ENCODE assay signal across 11 cellular contexts in genomic region chr5:88676637-88677481, GRCh38.
DNase-seq lines count a peak whose midpoint lies in the region; ATAC-seq and TF ChIP-seq lines count a peak whose summit lies in the region.
"Had no signal": no experiment of that assay in that cellular context is flagged by ENCODE, and none has a peak within 500 bp of the region (broad histone marks: within the 10 kb centered on the region; RNA-seq: fewer than 3 reads in every experiment).

No MANE protein-coding gene starts in this region.

- TF ChIP-seq POLR2A in esophagus squamous epithelium (IDR thresholded peaks at IDR 0.05), result no peak

- H3K36me3 ChIP-seq in WERI-Rb-1 (no peaks in the 10 kb centered on the region; the same call in 1 of the 2 replicates), esophagus squamous epithelium (no peaks in the 10 kb centered on the region)
- H3K36me3 ChIP-seq: vagina had no signal

- peaks cover 0 to 43% (median 8%) of the 10 kb centered on the region in 6 donors for H3K9me3 Mint-ChIP-seq in immature natural killer cell

- DNase-seq in GM12865 (ENCODE audit: low read depth) (no peak), WERI-Rb-1 (no peak), immature natural killer cell (no peak), middle frontal gyrus (ENCODE audit: extremely low spot score, low spot score) (no peak), G401 (ENCODE audit: low spot score) (no peak), esophagus squamous epithelium (lab: John Stamatoyannopoulos, UW) (no peak)

- H3K27me3 Mint-ChIP-seq in immature natural killer cell (ENCODE audit: low read depth in 3 of 3), result peaks cover 66 to 88% (median 71%) of the 10 kb centered on the region in 3 donors

- no peak overlapping the region for H3K27ac Mint-ChIP-seq in immature natural killer cell
- H3K27ac Mint-ChIP-seq: CD14-positive monocyte had no signal

- peak overlapping the region; percentile 59 for H3K4me3 ChIP-seq in GM12865 (ENCODE audit: low read depth, low read length)
- peak overlapping the region; percentile 80 for H3K4me3 ChIP-seq in WERI-Rb-1 (ENCODE audit: low read depth, low read length)
- H3K4me3 ChIP-seq in esophagus squamous epithelium, result no peak overlapping the region

- WGBS in esophagus squamous epithelium, 2 donors, result 24 to 28% methylated on average over 8 of the region's 8 CpGs

- peaks cover 35 to 42% of the 10 kb centered on the region in 2 donors for H3K4me1 Mint-ChIP-seq in immature natural killer cell

- no peak for ATAC-seq in HG03095 (IDR thresholded peaks at IDR 0.05; ENCODE audit: unreplicated experiment)
- ATAC-seq: Right ventricle myocardium inferior had no signal

- H3K27me3 ChIP-seq in WERI-Rb-1 (ENCODE audit: insufficient read depth, low read depth, severe bottlenecking), result no peaks in the 10 kb centered on the region
- H3K27me3 ChIP-seq in esophagus squamous epithelium, result peaks cover 10 to 100% (median 75%) of the 10 kb centered on the region in 4 donors

- peak overlapping the region; percentile 46 to 63 (median 58) for H3K4me3 Mint-ChIP-seq in immature natural killer cell

- in situ Hi-C loops in G401 (cut with HindIII; ENCODE audit: low sequenced_read_pairs), result loop anchor here (25.0 kb wide), 1 partner anchor 540 kb away; no protein-coding TSS in a partner anchor

- H3K27ac ChIP-seq in 22Rv1 (peak overlapping the region; percentile 77), WERI-Rb-1 (peak overlapping the region; percentile 95), esophagus squamous epithelium (no peak overlapping the region)

- H3K4me1 ChIP-seq in esophagus squamous epithelium, result peaks cover 17 to 54% (median 26%) of the 10 kb centered on the region in 3 donors

- H3K36me3 Mint-ChIP-seq in immature natural killer cell, result no peaks in the 10 kb centered on the region

- H3K9me3 ChIP-seq in WERI-Rb-1 (ENCODE audit: severe bottlenecking) (no peaks in the 10 kb centered on the region), esophagus squamous epithelium (no peaks in the 10 kb centered on the region)
- H3K9me3 ChIP-seq: vagina had no signal

- TF ChIP-seq CTCF in 22Rv1 (IDR thresholded peaks at IDR 0.05) (no peak), GM12865 (IDR thresholded peaks at IDR 0.05; ENCODE audit: insufficient read depth, low read depth, low read length, missing control alignments) (no peak), WERI-Rb-1 (IDR thresholded peaks at IDR 0.05; ENCODE audit: low read depth, low read length) (no peak), esophagus squamous epithelium (IDR thresholded peaks at IDR 0.05) (no peak)

- intact Hi-C loops in esophagus squamous epithelium (cut with DNase I), result loop anchor here (5.0 to 10.0 kb wide), 2 partner anchors 532 to 895 kb away; no protein-coding TSS in a partner anchor

Comparison
In these comparisons a context has a peak if more than half of its experiments do, and no peak if none do; other contexts are left out.
1. H3K27ac ChIP-seq: peak in 22Rv1 (single experiment) and WERI-Rb-1 (single experiment); none in esophagus squamous epithelium (0 of 4).
2. H3K4me3 ChIP-seq: peak in GM12865 (single experiment) and WERI-Rb-1 (single experiment); none in esophagus squamous epithelium (0 of 4).